Comparison of ENCODE assay signal across 1 cellular context in genomic region chr2:224909885-224910517, GRCh38.
TF ChIP-seq lines count a peak whose summit lies in the region.

No MANE protein-coding gene starts in this region.

TF ChIP-seq in GM12878, 131 proteins besides CTCF, POLR2A, EP300 and RAD21 (continued from another document):
- no peak for TF ChIP-seq PRDM15 (CRISPR knock-in tag; IDR thresholded peaks at IDR 0.05)
- no peak for TF ChIP-seq SUPT20H (IDR thresholded peaks at IDR 0.05; ENCODE audit: borderline replicate concordance, control insufficient read depth, low read depth, low read length)
- TF ChIP-seq E4F1 (IDR thresholded peaks at IDR 0.05; ENCODE audit: borderline replicate concordance, partially characterized antibody), result no peak
- TF ChIP-seq ZNF592 (IDR thresholded peaks at IDR 0.05), result no peak
- TF ChIP-seq JUNB (IDR thresholded peaks at IDR 0.05), result no peak
- TF ChIP-seq ZNF622 (IDR thresholded peaks at IDR 0.05), result no peak
- TF ChIP-seq STAT3 (IDR thresholded peaks at IDR 0.05; ENCODE audit: low read depth, low read length), result no peak
- TF ChIP-seq CEBPZ (IDR thresholded peaks at IDR 0.05; ENCODE audit: low read depth, low read length), result no peak
- TF ChIP-seq ZNF687 (IDR thresholded peaks at IDR 0.05), result no peak
- TF ChIP-seq BHLHE40 (IDR thresholded peaks at IDR 0.05; ENCODE audit: borderline replicate concordance in 1 of 2, low read depth in 2 of 2, low read length in 1 of 2), result peak; percentile 65 to 72; a peak in 3 of 4 replicates
- no peak for TF ChIP-seq ZNF207 (IDR thresholded peaks at IDR 0.05; ENCODE audit: borderline replicate concordance)
- TF ChIP-seq FOXM1 (IDR thresholded peaks at IDR 0.05; ENCODE audit: low read depth, low read length), result no peak
- no peak for TF ChIP-seq SRF (IDR thresholded peaks at IDR 0.05; ENCODE audit: low read depth in 2 of 2, low read length in 2 of 2)
- TF ChIP-seq BMI1 (IDR thresholded peaks at IDR 0.05; ENCODE audit: borderline replicate concordance), result peak; percentile 92
- peak; percentile 31; the same call in 1 of the 2 replicates for TF ChIP-seq RUNX3 (IDR thresholded peaks at IDR 0.05; ENCODE audit: low read length)
TF ChIP-seq in GM12878: peak in this region for 4.
